ENCODE assay signal across 9 cellular contexts in genomic region chr6:26270121-26270861, GRCh38.
DNase-seq lines count a peak whose midpoint lies in the region; ATAC-seq and TF ChIP-seq lines count a peak whose summit lies in the region.
"Had no signal": no experiment of that assay in that cellular context is flagged by ENCODE, and none has a peak within 500 bp of the region (broad histone marks: within the 10 kb centered on the region; RNA-seq: fewer than 3 reads in every experiment).

No MANE protein-coding gene starts in this region.

- H3K27me3 Mint-ChIP-seq in activated naive CD4-positive, alpha-beta T cell treated with anti-CD3 and anti-CD28 coated beads for 36 hours (ENCODE audit: low read depth), result peaks cover 5% of the 10 kb centered on the region
- no peaks in the 10 kb centered on the region for H3K27me3 Mint-ChIP-seq in endodermal cell (ENCODE audit: insufficient read depth)

- H3K36me3 ChIP-seq in endodermal cell (ENCODE audit: control insufficient read depth, insufficient read depth, low read length) (no peaks in the 10 kb centered on the region), upper lobe of left lung (no peaks in the 10 kb centered on the region)

- H3K27me3 ChIP-seq in endodermal cell (ENCODE audit: control insufficient read depth, insufficient read depth, low read length, poor library complexity, severe bottlenecking) (no peaks in the 10 kb centered on the region), upper lobe of left lung (peaks cover 0 to 4% (median 0%) of the 10 kb centered on the region in 4 donors)

- peaks cover 3% of the 10 kb centered on the region for H3K36me3 Mint-ChIP-seq in activated naive CD4-positive, alpha-beta T cell treated with anti-CD3 and anti-CD28 coated beads for 36 hours (ENCODE audit: low read depth)
- no peaks in the 10 kb centered on the region for H3K36me3 Mint-ChIP-seq in endodermal cell (ENCODE audit: low read depth)

- H3K4me1 Mint-ChIP-seq in activated naive CD4-positive, alpha-beta T cell treated with anti-CD3 and anti-CD28 coated beads for 36 hours (ENCODE audit: low read depth), result peaks cover 9% of the 10 kb centered on the region
- H3K4me1 Mint-ChIP-seq in endodermal cell, result peaks cover 17% of the 10 kb centered on the region

- no peaks in the 10 kb centered on the region for H3K9me3 ChIP-seq in endodermal cell (ENCODE audit: control insufficient read depth, low read length)
- H3K9me3 ChIP-seq in upper lobe of left lung, result no peaks in the 10 kb centered on the region

- H3K4me3 ChIP-seq in endodermal cell (ENCODE audit: low read length) (peak overlapping the region; percentile 91), upper lobe of left lung (peak overlapping the region in 1 of 4 donors; percentile 55)

- peak overlapping the region; percentile 86 for H3K9ac ChIP-seq in endodermal cell (ENCODE audit: extremely low read depth, low read length, poor library complexity, severe bottlenecking)

- no peak for TF ChIP-seq EP300 in upper lobe of left lung (IDR thresholded peaks at IDR 0.05)

- WGBS in endodermal cell (ENCODE audit: insufficient coverage in 1 of 2, insufficient read length in 1 of 2), 2 experiments, result 0% methylated on average over 2 to 13 of the region's 13 CpGs
- WGBS in upper lobe of left lung, 2 donors, result 29 to 33% methylated on average over 13 of the region's 13 CpGs

- peak; percentile 41 for DNase-seq in activated naive CD4-positive, alpha-beta T cell treated with anti-CD3 and anti-CD28 coated beads for 36 hours
- DNase-seq in activated naive CD4-positive, alpha-beta T cell (lab: John Stamatoyannopoulos, UW), result no peak
- DNase-seq in NOMO-1 (lab: John Stamatoyannopoulos, UW; ENCODE audit: unreplicated experiment in 2 of 2), result peak; percentile 53 to 61
- no peak for DNase-seq in endodermal cell
- DNase-seq in stimulated activated naive CD8-positive, alpha-beta T cell treated with anti-CD3 and anti-CD28 coated beads, Interleukin-15, Interleukin-2, amounts not matched to agents 100 U/mL and 50 U/mL, for 24 hours, result peak; percentile 35
- DNase-seq in left colon, result no peak
- DNase-seq in upper lobe of left lung, result no peak

- no peak overlapping the region for H3K4me3 Mint-ChIP-seq in activated naive CD4-positive, alpha-beta T cell treated with anti-CD3 and anti-CD28 coated beads for 36 hours
- H3K4me3 Mint-ChIP-seq in endodermal cell, result no peak overlapping the region

- no peaks in the 10 kb centered on the region for H3K9me3 Mint-ChIP-seq in activated naive CD4-positive, alpha-beta T cell treated with anti-CD3 and anti-CD28 coated beads for 36 hours
- H3K9me3 Mint-ChIP-seq in endodermal cell, result no peaks in the 10 kb centered on the region

- H3K4me1 ChIP-seq in endodermal cell (ENCODE audit: control insufficient read depth, insufficient read depth, low read length) (peaks cover 4% of the 10 kb centered on the region), upper lobe of left lung (peaks cover 3 to 25% (median 13%) of the 10 kb centered on the region in 4 donors)

- CTCF ChIA-PET in activated naive CD4-positive, alpha-beta T cell treated with anti-CD3 and anti-CD28 coated beads for 36 hours (lab: Charles Lee), result interaction anchor here (0.6 to 6.3 kb wide), 7 partner anchors 12 to 324 kb away, joined by 3 to 40 read pairs (median 4); a partner anchor contains a TSS

- no peak overlapping the region for H3K27ac Mint-ChIP-seq in activated naive CD4-positive, alpha-beta T cell treated with anti-CD3 and anti-CD28 coated beads for 36 hours
- no peak overlapping the region for H3K27ac Mint-ChIP-seq in endodermal cell

- H3K27ac ChIP-seq in endodermal cell (ENCODE audit: low read depth, low read length) (peak overlapping the region; percentile 83), upper lobe of left lung (no peak overlapping the region)

- no peak for ATAC-seq in stimulated activated naive CD8-positive, alpha-beta T cell treated with anti-CD3 and anti-CD28 coated beads, Interleukin-15, Interleukin-2, amounts not matched to agents 100 U/mL and 50 U/mL, for 24 hours
- ATAC-seq in GM18511 (IDR thresholded peaks at IDR 0.05; ENCODE audit: unreplicated experiment) (no peak), left colon (no peak), upper lobe of left lung (ENCODE audit: low FRiP score in 2 of 2) (no peak)
- ATAC-seq: activated CD4-positive, CD25-positive, alpha-beta regulatory T cell treated with anti-CD3 and anti-CD28 coated beads, Interleukin-2, amount 50 U/mL, for 24 hours had no signal

- intact Hi-C loops in activated naive CD4-positive, alpha-beta T cell treated with anti-CD3 and anti-CD28 coated beads for 36 hours (cut with micrococcal nuclease), result loop anchor here (1.0 to 5.0 kb wide), 5 partner anchors 65 to 877 kb away; a partner anchor contains a TSS
- intact Hi-C loops in left colon (cut with DNase I, micrococcal nuclease), result no loop called here

- peak; percentile 25 for TF ChIP-seq CTCF in endodermal cell (conservative IDR thresholded peaks at IDR 0.05)
- no peak for TF ChIP-seq CTCF in upper lobe of left lung (IDR thresholded peaks at IDR 0.05)

- TF ChIP-seq POLR2A in upper lobe of left lung (IDR thresholded peaks at IDR 0.05), result no peak

Comparison
In these comparisons a context has a peak if more than half of its experiments do, and no peak if none do; other contexts are left out.
1. DNase-seq: peak in activated naive CD4-positive, alpha-beta T cell treated with anti-CD3 and anti-CD28 coated beads for 36 hours (single experiment), NOMO-1 (2 of 2) and stimulated activated naive CD8-positive, alpha-beta T cell treated with anti-CD3 and anti-CD28 coated beads, Interleukin-15, Interleukin-2, amounts not matched to agents 100 U/mL and 50 U/mL, for 24 hours (single experiment); none in activated naive CD4-positive, alpha-beta T cell (0 of 4), endodermal cell (single experiment), left colon (0 of 2) and upper lobe of left lung (0 of 2).